8 cellular contexts compared by ENCODE assay signal in the genomic region with DNA sequence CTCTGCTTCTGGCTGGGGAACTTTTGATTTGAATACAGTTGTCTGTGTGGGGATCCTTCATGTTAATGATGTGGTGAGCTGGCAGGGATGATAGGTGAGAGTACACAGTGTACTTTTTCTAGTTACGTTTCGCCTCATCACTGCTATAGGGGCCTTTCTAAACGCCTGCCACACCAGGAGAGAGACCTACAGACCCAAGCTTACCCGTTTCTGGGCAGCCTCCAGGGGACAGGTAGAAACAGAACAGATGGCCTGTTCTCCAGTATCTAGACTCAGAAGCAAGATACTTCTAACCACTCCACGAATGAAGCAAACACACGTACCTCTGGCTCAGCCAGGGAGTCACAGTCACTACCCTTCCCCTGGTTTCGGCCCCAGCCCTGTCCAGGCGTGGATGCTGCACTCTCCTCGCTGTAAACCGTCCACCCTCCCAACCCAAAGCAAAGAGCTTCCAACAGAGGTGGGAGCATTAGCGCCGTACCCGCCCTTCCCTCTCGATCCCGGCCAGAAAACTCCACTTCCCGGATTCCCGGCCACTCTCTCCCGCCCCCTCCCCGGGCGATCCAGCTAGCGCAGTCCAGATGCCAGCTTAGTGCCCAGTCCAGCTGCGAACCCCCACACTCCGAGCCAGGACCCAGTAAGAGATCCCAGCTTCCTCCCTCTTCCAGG. TPM values are rescaled to one million over a fixed set of nuclear protein-coding genes. Genes with fewer than 3 reads are reported as not detected.
A peak's percentile ranks its signal among the peaks of the same experiment; 100 is the strongest.
DNase-seq lines count a peak whose midpoint lies in the region; ATAC-seq and TF ChIP-seq lines count a peak whose summit lies in the region.

No MANE protein-coding gene starts in this region.

- DNase-seq in GM03348 (ENCODE audit: low spot score) (peak; percentile 60), fibroblast of lung (ENCODE audit: low read depth in 2 of 2) (peak in 1 of 2 donors; percentile 32), uterus (peak; percentile 44 to 47), SHP77 (lab: John Stamatoyannopoulos, UW) (no peak)
- peak; percentile 81 for DNase-seq in activated CD8-positive, alpha-beta T cell treated with anti-CD3 and anti-CD28 coated beads for 36 hours

- H3K9me3 ChIP-seq in fibroblast of lung (ENCODE audit: control insufficient read depth, insufficient read depth, low read depth, low read length) = no peaks in the 10 kb centered on the region
- H3K9me3 ChIP-seq in neural cell (ENCODE audit: low read length) = no peaks in the 10 kb centered on the region
- no peaks in the 10 kb centered on the region for H3K9me3 ChIP-seq in uterus

- H3K36me3 ChIP-seq in fibroblast of lung (ENCODE audit: control insufficient read depth, insufficient read depth, low read length) (peaks cover under 1% of the 10 kb centered on the region), neural cell (ENCODE audit: insufficient read depth, low read length) (no peaks in the 10 kb centered on the region), uterus (no peaks in the 10 kb centered on the region)

- peaks cover 41% of the 10 kb centered on the region for H3K36me3 Mint-ChIP-seq in activated CD8-positive, alpha-beta T cell treated with anti-CD3 and anti-CD28 coated beads for 36 hours (ENCODE audit: low read depth)

- H3K4me2 ChIP-seq in fibroblast of lung (ENCODE audit: extremely low read depth, insufficient read depth, low read length) = peak overlapping the region; percentile 94
- H3K4me2 ChIP-seq in neural cell (ENCODE audit: low read length) = peak overlapping the region; percentile 81

- TF ChIP-seq EP300 in neural cell (conservative IDR thresholded peaks at IDR 0.05; ENCODE audit: poor library complexity, severe bottlenecking) = no peak

- intact Hi-C loops in activated CD8-positive, alpha-beta T cell treated with anti-CD3 and anti-CD28 coated beads for 36 hours (cut with micrococcal nuclease) = loop anchor here (5.0 kb wide), 2 partner anchors 38 to 278 kb away; no protein-coding TSS in a partner anchor
- intact Hi-C loops in uterus (cut with DNase I; ENCODE audit: low total_unique reads) = no loop called here

- TF ChIP-seq POLR2A in uterus (IDR thresholded peaks at IDR 0.05) = no peak

- TF ChIP-seq CTCF in activated CD8-positive, alpha-beta T cell treated with anti-CD3 and anti-CD28 coated beads for 36 hours (IDR thresholded peaks at IDR 0.05) = no peak
- TF ChIP-seq CTCF in fibroblast of lung (conservative IDR thresholded peaks at IDR 0.05 in 1 of 2, IDR thresholded peaks at IDR 0.05 in 1 of 2; ENCODE audit: low read depth in 1 of 2, low read length in 2 of 2) = no peak
- TF ChIP-seq CTCF in neural cell (IDR thresholded peaks at IDR 0.05; ENCODE audit: poor library complexity, severe bottlenecking) = no peak
- TF ChIP-seq CTCF in uterus (IDR thresholded peaks at IDR 0.05) = no peak

- H3K4me1 Mint-ChIP-seq in activated CD8-positive, alpha-beta T cell treated with anti-CD3 and anti-CD28 coated beads for 36 hours (ENCODE audit: low read depth) = peaks cover 69% of the 10 kb centered on the region

- POLR2A ChIA-PET in activated CD8-positive, alpha-beta T cell treated with anti-CD3 and anti-CD28 coated beads for 36 hours (lab: Charles Lee) = interaction anchor here (0.6 to 4.6 kb wide), 19 partner anchors 9 to 1638 kb away, joined by 3 to 35 read pairs (median 5); a partner anchor contains a TSS

- peak overlapping the region; percentile 94 for H3K4me3 Mint-ChIP-seq in activated CD8-positive, alpha-beta T cell treated with anti-CD3 and anti-CD28 coated beads for 36 hours

- H3K4me1 ChIP-seq in fibroblast of lung (ENCODE audit: control insufficient read depth, extremely low read depth, insufficient read depth, low read length) (peaks cover 7% of the 10 kb centered on the region), uterus (peaks cover 0 to 4% of the 10 kb centered on the region in 2 donors)

- peaks cover 53% of the 10 kb centered on the region for H3K79me2 ChIP-seq in fibroblast of lung (ENCODE audit: control insufficient read depth, insufficient read depth, low read length)
- peaks cover 54% of the 10 kb centered on the region for H3K79me2 ChIP-seq in neural cell (replicated peaks; ENCODE audit: insufficient read depth, low read length)

- H3K27me3 Mint-ChIP-seq in activated CD8-positive, alpha-beta T cell treated with anti-CD3 and anti-CD28 coated beads for 36 hours = no peaks in the 10 kb centered on the region

- H3K4me3 ChIP-seq in fibroblast of lung (replicated peaks in 1 of 4; ENCODE audit: control extremely low read depth in 1 of 4, insufficient read depth in 1 of 4, low read depth in 3 of 4, low read length in 4 of 4) (peak overlapping the region; percentile 79 to 95 (median 88)), neural cell (ENCODE audit: low read length) (peak overlapping the region; percentile 98), uterus (peak overlapping the region; percentile 91 to 96)

- H3K27ac Mint-ChIP-seq in activated CD8-positive, alpha-beta T cell treated with anti-CD3 and anti-CD28 coated beads for 36 hours = peak overlapping the region; percentile 98

- H2AFZ ChIP-seq in fibroblast of lung (ENCODE audit: low read length) (peak overlapping the region; percentile 19), neural cell (ENCODE audit: low read depth, low read length) (no peak overlapping the region)

- ATAC-seq in GM21367 (IDR thresholded peaks at IDR 0.05; ENCODE audit: unreplicated experiment) (peak; percentile 49), HG03571 (IDR thresholded peaks at IDR 0.05; ENCODE audit: unreplicated experiment) (peak; percentile 30)
- peak; percentile 52 for ATAC-seq in activated CD8-positive, alpha-beta T cell treated with anti-CD3 and anti-CD28 coated beads for 36 hours

- H3K9me3 Mint-ChIP-seq in activated CD8-positive, alpha-beta T cell treated with anti-CD3 and anti-CD28 coated beads for 36 hours = no peaks in the 10 kb centered on the region

- H3F3A ChIP-seq in neural cell (ENCODE audit: insufficient read depth, low read length, poor library complexity, severe bottlenecking) = no peaks in the 10 kb centered on the region

- H3K9me2 ChIP-seq in neural cell (ENCODE audit: insufficient read depth, low read length) = no peaks in the 10 kb centered on the region

- TF ChIP-seq RAD21 in neural cell (conservative IDR thresholded peaks at IDR 0.05) = no peak

- no peaks in the 10 kb centered on the region for H3K27me3 ChIP-seq in fibroblast of lung (ENCODE audit: control insufficient read depth, insufficient read depth, low read length)
- no peaks in the 10 kb centered on the region for H3K27me3 ChIP-seq in neural cell (ENCODE audit: insufficient read depth, low read depth, low read length)
- no peaks in the 10 kb centered on the region for H3K27me3 ChIP-seq in uterus

- CTCF ChIA-PET in activated CD8-positive, alpha-beta T cell treated with anti-CD3 and anti-CD28 coated beads for 36 hours (lab: Charles Lee) = interaction anchor here (1.3 to 5.3 kb wide), 11 partner anchors 9 to 279 kb away, joined by 3 to 66 read pairs (median 8); no protein-coding TSS in a partner anchor

- peak overlapping the region; percentile 79 for H3K9ac ChIP-seq in fibroblast of lung (ENCODE audit: insufficient read depth, low read length)
- peak overlapping the region; percentile 86 for H3K9ac ChIP-seq in neural cell (ENCODE audit: low read length)

- no peaks in the 10 kb centered on the region for H4K20me1 ChIP-seq in fibroblast of lung (ENCODE audit: control insufficient read depth, extremely low read depth, insufficient read depth, low read length)
- peaks cover 3% of the 10 kb centered on the region for H4K20me1 ChIP-seq in neural cell (ENCODE audit: insufficient read depth)

- peak overlapping the region; percentile 18 for H3K27ac ChIP-seq in fibroblast of lung (ENCODE audit: insufficient read depth, low read length)
- peak overlapping the region; percentile 79 for H3K27ac ChIP-seq in neural cell (ENCODE audit: low read length)
- peak overlapping the region; percentile 97 for H3K27ac ChIP-seq in uterus

TF ChIP-seq in neural cell, 6 proteins besides CTCF, POLR2A, EP300 and RAD21:
- no peak for TF ChIP-seq TAF1 (IDR thresholded peaks at IDR 0.05; ENCODE audit: low read depth)
- TF ChIP-seq MXI1 (conservative IDR thresholded peaks at IDR 0.05; ENCODE audit: poor library complexity, severe bottlenecking) = no peak
- TF ChIP-seq POLR2AphosphoS5 (IDR thresholded peaks at IDR 0.05) = no peak

RNA-seq across cellular contexts. Expression of a gene that starts 1.2 kb away (rescaled TPM):
- total RNA-seq in activated CD8-positive, alpha-beta T cell treated with anti-CD3 and anti-CD28 coated beads for 36 hours = 10 to 100 TPM; 34.8 to 35.8 TPM
- total RNA-seq in fibroblast of lung (30.0 and 35.5 TPM in 2 replicates), uterus (10 to 100 TPM; 53.2 to 72.4 (median 66.4) TPM)
- polyA plus RNA-seq in fibroblast of lung (45.1 and 51.2 TPM in 2 replicates), neural cell (20.1 and 20.4 TPM in 2 replicates)
- 26.1 and 31.2 TPM in 2 replicates for polyA plus RNA-seq in fibroblast of lung (2012)
- polyA minus RNA-seq in fibroblast of lung (ENCODE audit: low replicate concordance) (24.7 and 26.4 TPM in 2 replicates), neural cell (52.1 and 62.3 TPM in 2 replicates)

Comparison
In these comparisons a context has a peak if more than half of its experiments do, and no peak if none do; other contexts are left out.
1. DNase-seq: peak in GM03348 (single experiment), activated CD8-positive, alpha-beta T cell treated with anti-CD3 and anti-CD28 coated beads for 36 hours (single experiment) and uterus (2 of 2); none in SHP77 (0 of 2).
2. H3K27ac ChIP-seq: peak in every context shown above with its lines; median percentile 97 in uterus; 79 in neural cell; 18 in fibroblast of lung.
3. Peak in every context shown above with its lines, with median percentiles within 50 percentile points of each other: ATAC-seq and H3K4me3 ChIP-seq.